Comparison of ENCODE assay signal across 9 cellular contexts in the genomic region with DNA sequence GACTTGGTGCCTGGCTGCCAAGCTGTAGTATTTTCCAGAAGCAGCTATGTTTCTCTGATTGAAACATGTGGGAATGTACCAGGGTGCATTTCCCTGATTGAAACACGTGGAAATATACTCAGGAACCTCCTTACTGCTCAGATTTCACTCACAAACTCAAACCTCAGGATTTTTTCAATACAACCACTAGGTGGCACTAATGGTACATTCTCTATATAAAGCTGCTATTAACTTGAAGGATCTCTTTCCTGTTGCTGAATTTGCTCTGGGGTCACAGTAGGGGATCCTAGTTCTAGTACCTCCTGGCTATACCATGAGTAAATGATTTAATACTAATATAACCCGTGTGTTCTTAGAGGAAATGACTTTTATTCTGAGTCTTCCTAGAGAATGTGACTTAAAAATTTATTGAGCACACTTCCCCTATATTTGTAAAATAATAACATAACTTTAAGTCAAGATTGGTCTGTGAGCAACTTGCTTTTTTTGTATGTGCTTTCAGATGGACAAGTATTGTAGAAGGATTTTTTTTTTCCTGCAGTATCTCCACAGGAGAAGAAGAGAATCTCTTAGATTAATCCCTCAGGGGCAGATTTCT.
DNase-seq lines count a peak whose midpoint lies in the region; ATAC-seq and TF ChIP-seq lines count a peak whose summit lies in the region.
"Had no signal": no experiment of that assay in that cellular context is flagged by ENCODE, and none has a peak within 500 bp of the region (broad histone marks: within the 10 kb centered on the region; RNA-seq: fewer than 3 reads in every experiment).

No MANE protein-coding gene starts in this region.

- DNase-seq in SIG-M5 treated with dmso at 0.1 percent for 504 hours (lab: John Stamatoyannopoulos, UW; ENCODE audit: unreplicated experiment), result peak; percentile 76
- no peak for DNase-seq in SIG-M5 (lab: John Stamatoyannopoulos, UW)
- DNase-seq in NCI-H2171 treated with DMSO at 0.1 percent for 48 hours (lab: John Stamatoyannopoulos, UW), result peak; percentile 77
- DNase-seq in astrocyte of the cerebellum (ENCODE audit: low read depth), result peak; percentile 19
- peak; percentile 41 for DNase-seq in iris pigment epithelial cell (ENCODE audit: low read depth)
- no peak for DNase-seq in NK-92 treated with Interleukin-12 subunit alpha and Interleukin-12 subunit beta, amount 100 ng/mL, for 24 hours (lab: John Stamatoyannopoulos, UW)

- peak; percentile 59 for TF ChIP-seq CTCF in astrocyte of the cerebellum (IDR thresholded peaks at IDR 0.05; ENCODE audit: low read depth, low read length, missing control alignments)

- H3K4me3 ChIP-seq in astrocyte of the cerebellum (ENCODE audit: low read depth, low read length), result no peak overlapping the region
- H3K4me3 ChIP-seq: BLaER1 treated with 17β-estradiol and CSF1 and Interleukin-3, amounts not matched to agents 10 nM and 100 nM had no signal

- peak; percentile 79 for ATAC-seq in HG03066 (IDR thresholded peaks at IDR 0.05; ENCODE audit: low read depth, unreplicated experiment)
- ATAC-seq in GM19324 (IDR thresholded peaks at IDR 0.05; ENCODE audit: low FRiP score, unreplicated experiment), result no peak

- in situ Hi-C loops in astrocyte of the cerebellum (cut with HindIII; ENCODE audit: low sequenced_read_pairs), result no loop called here

Comparison
In these comparisons a context has a peak if more than half of its experiments do, and no peak if none do; other contexts are left out.
1. DNase-seq: peak in SIG-M5 treated with dmso at 0.1 percent for 504 hours (single experiment), NCI-H2171 treated with DMSO at 0.1 percent for 48 hours (single experiment), astrocyte of the cerebellum (single experiment) and iris pigment epithelial cell (single experiment); none in SIG-M5 (single experiment) and NK-92 treated with Interleukin-12 subunit alpha and Interleukin-12 subunit beta, amount 100 ng/mL, for 24 hours (single experiment).